Comparison of ENCODE assay signal across 8 cellular contexts in the genomic region with DNA sequence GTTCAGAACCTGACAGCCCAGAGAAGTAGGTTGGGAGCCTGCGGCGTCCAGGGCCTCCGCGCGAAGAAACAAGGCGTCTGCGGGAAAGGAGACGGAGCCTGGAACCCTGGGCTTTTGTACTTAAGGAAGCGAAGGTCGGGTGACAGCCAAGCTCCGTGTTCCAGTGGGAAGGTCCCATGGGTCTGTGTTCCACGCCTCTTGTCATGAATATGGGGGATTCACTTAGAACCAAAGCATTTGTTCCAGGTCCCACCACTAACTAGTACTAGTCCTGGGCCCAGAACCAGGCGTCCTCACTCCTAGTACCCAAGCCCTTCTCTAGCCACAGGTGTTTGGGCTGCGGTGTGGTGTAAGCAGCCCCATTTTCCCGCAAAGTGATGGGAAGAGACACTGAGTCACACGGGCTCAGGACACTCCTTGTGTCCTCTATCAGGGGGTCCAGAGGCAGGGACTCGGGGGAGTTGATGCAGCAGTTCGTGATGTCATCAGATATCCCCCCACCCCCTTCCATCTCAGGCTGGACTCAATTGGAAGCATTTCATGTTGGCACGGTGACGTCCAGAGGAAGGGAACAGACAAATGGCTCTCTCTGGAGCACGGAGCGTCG. TPM values are rescaled to one million over a fixed set of nuclear protein-coding genes. Genes with fewer than 3 reads are reported as not detected.
DNase-seq lines count a peak whose midpoint lies in the region; ATAC-seq, FAIRE-seq and TF ChIP-seq lines count a peak whose summit lies in the region.
"Not testable (repeated sequence)": the region's sequence is repeated elsewhere in the genome, so short reads cannot be mapped to it uniquely, and the experiment has no call there.

No MANE protein-coding gene starts in this region.

- not testable (repeated sequence) for TF ChIP-seq EP300 in K562 (IDR thresholded peaks at IDR 0.05; ENCODE audit: low read length); esophagus muscularis mucosa (IDR thresholded peaks at IDR 0.05)

- POLR2A ChIA-PET in HCT116 (lab: Charles Lee), result interaction anchor here (0.6 to 0.7 kb wide), 2 partner anchors 8 to 10 kb away, joined by 3 to 4 read pairs; no protein-coding TSS in a partner anchor
- POLR2A ChIA-PET in activated CD4-positive, alpha-beta T cell treated with anti-CD3 and anti-CD28 coated beads, Interleukin-2, amount 10 ng/mL, durations not matched to agents 7 days and 5 days (lab: Charles Lee), result not testable (repeated sequence)
- POLR2A ChIA-PET in K562 (lab: Yijun Ruan, JAX), result interaction anchor here (0.6 to 2.0 kb wide), 38 partner anchors 8 to 1768 kb away, joined by 3 to 17 read pairs (median 4); partner anchors contain the start of genes SERPINB1 and WRNIP1

- H3K36me3 Mint-ChIP-seq in activated CD4-positive, alpha-beta T cell treated with anti-CD3 and anti-CD28 coated beads, Interleukin-2, amount 10 ng/mL, durations not matched to agents 7 days and 5 days (ENCODE audit: low read depth), result peaks cover 41% of the 10 kb centered on the region
- H3K36me3 Mint-ChIP-seq in immature natural killer cell, result peaks cover 13 to 27% (median 20%) of the 10 kb centered on the region in 3 donors

- H3K9me1 ChIP-seq in K562 (ENCODE audit: control insufficient read depth, insufficient read depth, low read length), result not testable (repeated sequence)

- TF ChIP-seq RAD21 in HCT116 (IDR thresholded peaks at IDR 0.05; ENCODE audit: low read depth); K562 (CRISPR knock-in tag; conservative IDR thresholded peaks at IDR 0.05 in 1 of 2, IDR thresholded peaks at IDR 0.05 in 1 of 2): not testable (repeated sequence)

- H4K20me1 ChIP-seq in BLaER1 treated with 17β-estradiol and CSF1 and Interleukin-3, amounts not matched to agents 10 nM and 100 nM, result peaks cover 0 to 30% (median 0%) of the 10 kb centered on the region in 11 experiments; a peak in 8 of 22 replicates
- not testable (repeated sequence) for H4K20me1 ChIP-seq in HCT116 (ENCODE audit: insufficient read depth); K562 (replicated peaks; ENCODE audit: control insufficient read depth, insufficient read depth, low read length); osteoblast (ENCODE audit: insufficient read depth, low read length)

- CTCF ChIA-PET in HCT116 (lab: Charles Lee), result not testable (repeated sequence)
- CTCF ChIA-PET in activated CD4-positive, alpha-beta T cell treated with anti-CD3 and anti-CD28 coated beads, Interleukin-2, amount 10 ng/mL, durations not matched to agents 7 days and 5 days (lab: Charles Lee), result interaction anchor here (1.0 to 2.0 kb wide), 4 partner anchors 26 to 108 kb away, joined by 3 to 5 read pairs (median 4); no protein-coding TSS in a partner anchor
- CTCF ChIA-PET in K562 (lab: Yijun Ruan, JAX; ENCODE audit: low intra/inter-chr PET ratio), result interaction anchor here (1.3 to 1.8 kb wide), 2 partner anchors 84 to 86 kb away, joined by 3 to 5 read pairs; no protein-coding TSS in a partner anchor

- H3K27me3 ChIP-seq in BLaER1 treated with 17β-estradiol and CSF1 and Interleukin-3, amounts not matched to agents 10 nM and 100 nM, result peaks cover 19 to 65% (median 57%) of the 10 kb centered on the region in 11 experiments
- H3K27me3 ChIP-seq in HCT116 (ENCODE audit: insufficient read depth, low read length); K562 (ENCODE audit: control insufficient read depth in 2 of 2, insufficient read depth in 2 of 2, low read length in 2 of 2); esophagus muscularis mucosa; osteoblast (ENCODE audit: insufficient read depth, low read length); subcutaneous abdominal adipose tissue (ENCODE audit: control insufficient read depth in 5 of 5, insufficient read depth in 4 of 5, low read length in 5 of 5): not testable (repeated sequence)

- H3K4me1 ChIP-seq in BLaER1 treated with 17β-estradiol and CSF1 and Interleukin-3, amounts not matched to agents 10 nM and 100 nM, result peaks cover 13 to 39% (median 21%) of the 10 kb centered on the region in 10 experiments
- peaks cover 4 to 21% of the 10 kb centered on the region in 2 experiments; a peak in 3 of 4 replicates for H3K4me1 ChIP-seq in HCT116 (ENCODE audit: control insufficient read depth in 1 of 2, insufficient read depth in 2 of 2, low read length in 2 of 2)
- peaks cover 24 to 37% of the 10 kb centered on the region in 2 experiments for H3K4me1 ChIP-seq in K562 (replicated peaks in 1 of 2; ENCODE audit: control insufficient read depth in 2 of 2, insufficient read depth in 2 of 2, low read length in 2 of 2)
- peaks cover 19 to 36% (median 30%) of the 10 kb centered on the region in 4 donors for H3K4me1 ChIP-seq in esophagus muscularis mucosa
- not testable (repeated sequence) for H3K4me1 ChIP-seq in osteoblast (ENCODE audit: insufficient read depth, low read length)
- peaks cover 0 to 41% (median 25%) of the 10 kb centered on the region in 5 donors for H3K4me1 ChIP-seq in subcutaneous abdominal adipose tissue (ENCODE audit: control insufficient read depth in 5 of 5, insufficient read depth in 5 of 5, low read length in 5 of 5)

- not testable (repeated sequence) for DNase-seq in HCT116 (ENCODE audit: low read depth, low spot score); activated CD4-positive, alpha-beta T cell treated with anti-CD3 and anti-CD28 coated beads, Interleukin-2, amount 10 ng/mL, durations not matched to agents 7 days and 5 days; K562 (ENCODE audit: extremely low read depth in 1 of 4, low spot score in 3 of 4); esophagus muscularis mucosa (ENCODE audit: extremely low spot score); immature natural killer cell; osteoblast (ENCODE audit: insufficient read length, low spot score, missing footprints)

- not testable (repeated sequence) for H3K9me3 ChIP-seq in BLaER1 treated with 17β-estradiol and CSF1 and Interleukin-3, amounts not matched to agents 10 nM and 100 nM (replicated peaks in 1 of 11); HCT116 (ENCODE audit: control insufficient read depth in 1 of 2, insufficient read depth in 1 of 2, low read depth in 1 of 2, low read length in 2 of 2); K562 (replicated peaks; ENCODE audit: control insufficient read depth, insufficient read depth, low read depth, low read length); esophagus muscularis mucosa; osteoblast (ENCODE audit: low read depth, low read length); subcutaneous abdominal adipose tissue (ENCODE audit: control insufficient read depth in 5 of 5, low read length in 5 of 5)

- not testable (repeated sequence) for H3K27me3 Mint-ChIP-seq in activated CD4-positive, alpha-beta T cell treated with anti-CD3 and anti-CD28 coated beads, Interleukin-2, amount 10 ng/mL, durations not matched to agents 7 days and 5 days
- peaks cover 3 to 18% (median 11%) of the 10 kb centered on the region in 3 donors for H3K27me3 Mint-ChIP-seq in immature natural killer cell (ENCODE audit: low read depth in 3 of 3)

- H3K9me3 Mint-ChIP-seq in activated CD4-positive, alpha-beta T cell treated with anti-CD3 and anti-CD28 coated beads, Interleukin-2, amount 10 ng/mL, durations not matched to agents 7 days and 5 days; immature natural killer cell: not testable (repeated sequence)

- intact Hi-C loops in HCT116 (cut with micrococcal nuclease); K562 (cut with micrococcal nuclease); esophagus muscularis mucosa (cut with DNase I): not testable (repeated sequence)

- not testable (repeated sequence) for H3K27ac ChIP-seq in BLaER1 treated with 17β-estradiol and CSF1 and Interleukin-3, amounts not matched to agents 10 nM and 100 nM; HCT116 (ENCODE audit: low read depth, low read length); K562 (ENCODE audit: extremely low read depth, low read depth, low read length); osteoblast (ENCODE audit: low read depth, low read length); subcutaneous abdominal adipose tissue (ENCODE audit: low read depth, low read length)
- peak overlapping the region; percentile 81 to 90 (median 83) for H3K27ac ChIP-seq in esophagus muscularis mucosa (replicated peaks in 1 of 4)

- BruUV-seq in HCT116 (replicated peaks; lab: Mats Ljungman, UMichigan), result not testable (repeated sequence)
- BruUV-seq in K562 (replicated peaks; lab: Mats Ljungman, UMichigan), result TSS peak; percentile 81

- peak; percentile 83 for FAIRE-seq in K562 (lab: Jason Lieb, UNC)

- in situ Hi-C loops in K562 (cut with MboI), result not testable (repeated sequence)

- H3K4me2 ChIP-seq in BLaER1 treated with 17β-estradiol and CSF1 and Interleukin-3, amounts not matched to agents 10 nM and 100 nM, result peak overlapping the region; percentile 74 to 96 (median 88); a peak in 19 of 22 replicates
- H3K4me2 ChIP-seq in HCT116 (ENCODE audit: low read length) (peak overlapping the region; percentile 82), K562 (ENCODE audit: insufficient read depth, low read length) (peak overlapping the region; percentile 86; the same call in 1 of the 2 replicates), osteoblast (ENCODE audit: insufficient read depth, low read length) (peak overlapping the region; percentile 88)

- H3K9me2 ChIP-seq in HCT116 (ENCODE audit: insufficient read depth), result not testable (repeated sequence)

- H3K36me3 ChIP-seq in BLaER1 treated with 17β-estradiol and CSF1 and Interleukin-3, amounts not matched to agents 10 nM and 100 nM, result peaks cover 0 to 21% (median 0%) of the 10 kb centered on the region in 11 experiments; a peak in 10 of 22 replicates
- H3K36me3 ChIP-seq in HCT116 (ENCODE audit: control insufficient read depth in 1 of 2, insufficient read depth in 2 of 2, low read length in 2 of 2) (peaks cover 14 to 16% of the 10 kb centered on the region in 2 experiments), K562 (ENCODE audit: control insufficient read depth, insufficient read depth, low read length) (peaks cover 22% of the 10 kb centered on the region), esophagus muscularis mucosa (peaks cover 3 to 16% (median 8%) of the 10 kb centered on the region in 4 donors), subcutaneous abdominal adipose tissue (ENCODE audit: control insufficient read depth in 5 of 5, insufficient read depth in 5 of 5, low read length in 5 of 5) (peaks cover 5 to 16% (median 13%) of the 10 kb centered on the region in 5 donors)
- not testable (repeated sequence) for H3K36me3 ChIP-seq in osteoblast (ENCODE audit: insufficient read depth, low read length)

- peak overlapping the region in 2 of 11 experiments; percentile 76 to 84; a peak in 3 of 22 replicates for H3K9ac ChIP-seq in BLaER1 treated with 17β-estradiol and CSF1 and Interleukin-3, amounts not matched to agents 10 nM and 100 nM
- H3K9ac ChIP-seq in HCT116 (ENCODE audit: low read length), result peak overlapping the region; percentile 76
- peak overlapping the region; percentile 62 to 89; a peak in 3 of 4 replicates for H3K9ac ChIP-seq in K562 (ENCODE audit: insufficient read depth in 1 of 2, low read depth in 2 of 2, low read length in 2 of 2)
- H3K9ac ChIP-seq in subcutaneous abdominal adipose tissue (ENCODE audit: low read length in 5 of 5), result peak overlapping the region in 2 of 5 donors; percentile 66 to 91

- H3K4me3 Mint-ChIP-seq in activated CD4-positive, alpha-beta T cell treated with anti-CD3 and anti-CD28 coated beads, Interleukin-2, amount 10 ng/mL, durations not matched to agents 7 days and 5 days, result peak overlapping the region; percentile 40
- H3K4me3 Mint-ChIP-seq in immature natural killer cell, result peak overlapping the region in 3 of 5 donors; percentile 33 to 100 (median 98)

- TF ChIP-seq POLR2A in HCT116 (IDR thresholded peaks at IDR 0.05; ENCODE audit: borderline replicate concordance, extremely low read depth, insufficient read depth, insufficient read length); K562 (conservative IDR thresholded peaks at IDR 0.05); esophagus muscularis mucosa (IDR thresholded peaks at IDR 0.05; ENCODE audit: low read depth): not testable (repeated sequence)

- TF ChIP-seq CTCF in HCT116 (IDR thresholded peaks at IDR 0.05 in 2 of 3, conservative IDR thresholded peaks at IDR 0.05 in 1 of 3; ENCODE audit: borderline replicate concordance in 1 of 3, insufficient read depth in 1 of 3, low read depth in 2 of 3, low read length in 2 of 3); K562 (IDR thresholded peaks at IDR 0.05 in 2 of 3, conservative IDR thresholded peaks at IDR 0.05 in 1 of 3; ENCODE audit: insufficient read depth in 2 of 3, low read depth in 1 of 3, low read length in 3 of 3); esophagus muscularis mucosa (IDR thresholded peaks at IDR 0.05); osteoblast (IDR thresholded peaks at IDR 0.05; ENCODE audit: extremely low read depth, low read depth, low read length): not testable (repeated sequence)

- H3K27ac Mint-ChIP-seq in activated CD4-positive, alpha-beta T cell treated with anti-CD3 and anti-CD28 coated beads, Interleukin-2, amount 10 ng/mL, durations not matched to agents 7 days and 5 days; immature natural killer cell: not testable (repeated sequence)

- H3K4me1 Mint-ChIP-seq in activated CD4-positive, alpha-beta T cell treated with anti-CD3 and anti-CD28 coated beads, Interleukin-2, amount 10 ng/mL, durations not matched to agents 7 days and 5 days, result peaks cover 59% of the 10 kb centered on the region
- H3K4me1 Mint-ChIP-seq in immature natural killer cell, result peaks cover 40 to 44% of the 10 kb centered on the region in 2 donors

- ATAC-seq in HCT116, K562: not testable (repeated sequence)

- 28% methylated on average over 15 of the region's 23 CpGs for WGBS in K562 (ENCODE audit: insufficient coverage, low coverage, missing lambda C conversion rate)
- WGBS in esophagus muscularis mucosa, result 80% methylated on average over 5 of the region's 23 CpGs

- H3K79me2 ChIP-seq in HCT116 (ENCODE audit: insufficient read depth, low read length), result peaks cover 30% of the 10 kb centered on the region
- peaks cover 40% of the 10 kb centered on the region for H3K79me2 ChIP-seq in K562 (ENCODE audit: control insufficient read depth, insufficient read depth, low read length)
- not testable (repeated sequence) for H3K79me2 ChIP-seq in osteoblast (ENCODE audit: insufficient read depth, low read length)

- H2AFZ ChIP-seq in HCT116 (ENCODE audit: low read depth, low read length, poor library complexity, severe bottlenecking); osteoblast (ENCODE audit: low read length): not testable (repeated sequence)
- H2AFZ ChIP-seq in K562 (ENCODE audit: low read depth, low read length), result peak overlapping the region; percentile 88

- H3K4me3 ChIP-seq in BLaER1 treated with 17β-estradiol and CSF1 and Interleukin-3, amounts not matched to agents 10 nM and 100 nM, result peak overlapping the region in 7 of 10 experiments; percentile 56 to 79 (median 72); a peak in 13 of 20 replicates
- H3K4me3 ChIP-seq in HCT116 (replicated peaks in 1 of 2; ENCODE audit: low read depth in 1 of 2, low read length in 2 of 2) (peak overlapping the region; percentile 77 to 83), K562 (peak overlapping the region; percentile 61), esophagus muscularis mucosa (peak overlapping the region; percentile 60 to 84 (median 74)), osteoblast (ENCODE audit: insufficient read depth, low read length) (peak overlapping the region; percentile 74), subcutaneous abdominal adipose tissue (ENCODE audit: low read depth in 1 of 5, low read length in 5 of 5) (peak overlapping the region in 3 of 5 donors; percentile 80 to 88 (median 83))

- RAD21 ChIA-PET in HCT116 (lab: Charles Lee; ENCODE audit: low non-redundant PET in 1 of 2, low total read pairs in 2 of 2, uncharacterized antibody in 2 of 2, unreplicated experiment in 2 of 2), result interaction anchor here in 1 of 2 experiments (0.6 kb wide), 1 partner anchor 112 kb away, joined by 3 read pairs; no protein-coding TSS in a partner anchor

RNA-seq across cellular contexts. Expression of gene SERPINB9, which starts 0.6 kb away (rescaled TPM):
- total RNA-seq in HCT116 (2021; ENCODE audit: unreplicated experiment) (31.5 TPM), K562 (2014; rRNA removed) (18.8 and 18.9 TPM in 2 replicates), K562 (2014; rRNA removed; fragmentation: Illumina TruSeq; extraction: Trizol) (30.7 and 37.5 TPM in 2 replicates), K562 (2015; rRNA removed; fragmentation: Illumina TruSeq; extraction: Trizol) (18.4 and 21.5 TPM in 2 replicates), K562 (2021) (31.7 and 37.0 TPM in 2 replicates), esophagus muscularis mucosa (10 to 100 TPM in 1 of 4 donors, 1 to 10 TPM in 3; 5.4 to 17.7 (median 6.2) TPM), osteoblast (4.4 and 6.2 TPM in 2 replicates)
- polyA plus RNA-seq in HCT116 (2012), result 18.2 and 23.9 TPM in 2 replicates
- 10 to 100 TPM; 40.2 to 49.4 TPM for total RNA-seq in activated CD4-positive, alpha-beta T cell treated with anti-CD3 and anti-CD28 coated beads, Interleukin-2, amount 10 ng/mL, durations not matched to agents 7 days and 5 days
- 38.5 and 40.9 TPM in 2 replicates for total RNA-seq in K562 (2011; cell fraction: chromatin; rRNA removed; ENCODE audit: low replicate concordance)
- total RNA-seq in K562 (2011; cell fraction: nucleolus; rRNA removed), result 25.5 and 30.9 TPM in 2 replicates
- total RNA-seq in K562 (2011; cell fraction: nucleoplasm; rRNA removed), result 39.8 and 60.8 TPM in 2 replicates
- polyA plus RNA-seq in K562 (2011; rRNA removed) (72.3 and 136 TPM in 2 replicates), K562 (2014; fragmentation: Illumina TruSeq; extraction: Trizol) (34.6 and 40.3 TPM in 2 replicates), K562 (2014; fragmentation: Nextera tagmentation; extraction: Ambion mirVana) (10 to 100 TPM; 12.1 to 20.0 TPM), K562 (2014; rRNA removed) (26.6 and 32.2 TPM in 2 replicates), immature natural killer cell (10 to 100 TPM; 20.7 to 50.4 (median 21.7) TPM)
- polyA plus RNA-seq in K562 (2011; cell fraction: cytosol; rRNA removed), result 68.2 and 93.0 TPM in 2 replicates
- 24.3 and 46.3 TPM in 2 replicates for polyA plus RNA-seq in K562 (2011; cell fraction: nucleus; rRNA removed)
- 21.2 and 35.3 TPM in 2 replicates for polyA plus RNA-seq in K562 (2012)
- 75.4 and 149 TPM in 2 replicates for polyA minus RNA-seq in K562 (2011; rRNA and poly(A)+ RNA removed)
- polyA minus RNA-seq in K562 (2011; cell fraction: cytosol; rRNA and poly(A)+ RNA removed), result 34.9 and 85.8 TPM in 2 replicates
- 14.3 and 16.3 TPM in 2 replicates for polyA minus RNA-seq in K562 (2011; cell fraction: nucleus; rRNA and poly(A)+ RNA removed)
